In genomic region chr11:65419460-65419772, GRCh38 we compare ENCODE assay signal across 8 cellular contexts. TPM values are rescaled to one million over a fixed set of nuclear protein-coding genes. Genes with fewer than 3 reads are reported as not detected.
DNase-seq lines count a peak whose midpoint lies in the region; ATAC-seq and TF ChIP-seq lines count a peak whose summit lies in the region.

No MANE protein-coding gene starts in this region.

- no peak for TF ChIP-seq CTCF in CD8-positive, alpha-beta T cell (IDR thresholded peaks at IDR 0.05)
- no peak for TF ChIP-seq CTCF in osteocyte (IDR thresholded peaks at IDR 0.05)

- peaks cover 57% of the 10 kb centered on the region for H3K4me1 Mint-ChIP-seq in CD8-positive, alpha-beta T cell (ENCODE audit: low read depth)
- H3K4me1 Mint-ChIP-seq in osteocyte (ENCODE audit: unreplicated experiment), result peaks cover 78% of the 10 kb centered on the region

- peaks cover 22% of the 10 kb centered on the region for H3K36me3 Mint-ChIP-seq in CD8-positive, alpha-beta T cell
- peaks cover 8% of the 10 kb centered on the region for H3K36me3 Mint-ChIP-seq in osteocyte (ENCODE audit: unreplicated experiment)

- POLR2A ChIA-PET in CD8-positive, alpha-beta T cell (lab: Charles Lee), result interaction anchor here (0.9 to 19.2 kb wide), 9 partner anchors 8 to 440 kb away, joined by 3 to 1786 read pairs (median 7); partner anchors contain the start of genes FRMD8 and MALAT1

- no peak for DNase-seq in CD8-positive, alpha-beta T cell
- DNase-seq in SJCRH30 (no peak), osteocyte (ENCODE audit: extremely low spot score, unreplicated experiment) (peak; percentile 84), NCI-H1092 (lab: John Stamatoyannopoulos, UW) (no peak), NCI-H524 (lab: John Stamatoyannopoulos, UW) (no peak)

- WGBS in esophagus, 2 donors, result 22 to 24% methylated on average over 7 of the region's 7 CpGs

- no peaks in the 10 kb centered on the region for H3K27me3 ChIP-seq in CD8-positive, alpha-beta T cell (ENCODE audit: insufficient read depth, low read length)
- H3K27me3 ChIP-seq in SJCRH30, result no peaks in the 10 kb centered on the region
- no peaks in the 10 kb centered on the region for H3K27me3 ChIP-seq in esophagus (ENCODE audit: control insufficient read depth in 1 of 2, insufficient read depth in 2 of 2, low read length in 2 of 2)

- no peaks in the 10 kb centered on the region for H3K9me3 ChIP-seq in CD8-positive, alpha-beta T cell (ENCODE audit: low read length)
- H3K9me3 ChIP-seq in SJCRH30 (replicated peaks) (no peaks in the 10 kb centered on the region), esophagus (ENCODE audit: control insufficient read depth in 2 of 2, insufficient read depth in 1 of 2, low read depth in 1 of 2, low read length in 1 of 2) (no peaks in the 10 kb centered on the region)

- peaks cover 58% of the 10 kb centered on the region for H3K4me1 ChIP-seq in CD8-positive, alpha-beta T cell (ENCODE audit: insufficient read depth, low read length)
- H3K4me1 ChIP-seq in SJCRH30 (peaks cover 49% of the 10 kb centered on the region), esophagus (ENCODE audit: control insufficient read depth in 2 of 2, insufficient read depth in 2 of 2, low read length in 1 of 2) (peaks cover 8 to 26% of the 10 kb centered on the region in 2 donors)

- peak overlapping the region; percentile 98 for H3K27ac Mint-ChIP-seq in CD8-positive, alpha-beta T cell
- peak overlapping the region; percentile 99 for H3K27ac Mint-ChIP-seq in osteocyte (ENCODE audit: unreplicated experiment)

- peak overlapping the region; percentile 99 for H3K27ac ChIP-seq in CD8-positive, alpha-beta T cell (ENCODE audit: low read depth, low read length)
- peak overlapping the region; percentile 98 for H3K27ac ChIP-seq in SJCRH30
- H3K27ac ChIP-seq in esophagus (ENCODE audit: low read depth in 2 of 2, low read length in 1 of 2), result peak overlapping the region; percentile 99

- peak overlapping the region; percentile 76 for H3K4me3 ChIP-seq in CD8-positive, alpha-beta T cell (ENCODE audit: low read depth, low read length)
- peak overlapping the region; percentile 44 for H3K4me3 ChIP-seq in SJCRH30
- peak overlapping the region; percentile 42 to 100 for H3K4me3 ChIP-seq in esophagus (ENCODE audit: low read depth in 1 of 2, low read length in 2 of 2)

- H3K4me3 Mint-ChIP-seq in CD8-positive, alpha-beta T cell, result peak overlapping the region; percentile 94
- H3K4me3 Mint-ChIP-seq in osteocyte (ENCODE audit: unreplicated experiment), result peak overlapping the region; percentile 72

- intact Hi-C loops in CD8-positive, alpha-beta T cell (cut with DNase I, micrococcal nuclease), result loop anchor here (5.0 to 10.0 kb wide), 2 partner anchors 55 to 153 kb away; partner anchors contain the start of genes FAM89B (in 1 of the 2) and ZNRD2 (in 1 of the 2)

- H3K27me3 Mint-ChIP-seq in CD8-positive, alpha-beta T cell (ENCODE audit: low read depth), result no peaks in the 10 kb centered on the region
- H3K27me3 Mint-ChIP-seq in osteocyte (ENCODE audit: unreplicated experiment), result no peaks in the 10 kb centered on the region

- no peaks in the 10 kb centered on the region for H3K9me3 Mint-ChIP-seq in CD8-positive, alpha-beta T cell
- H3K9me3 Mint-ChIP-seq in osteocyte (ENCODE audit: unreplicated experiment), result no peaks in the 10 kb centered on the region

- no peak for ATAC-seq in CD8-positive, alpha-beta T cell
- no peak for ATAC-seq in HG02798 (IDR thresholded peaks at IDR 0.05; ENCODE audit: poor library complexity, unreplicated experiment)
- no peak for ATAC-seq in HG03095 (IDR thresholded peaks at IDR 0.05; ENCODE audit: unreplicated experiment)

- CTCF ChIA-PET in CD8-positive, alpha-beta T cell (lab: Charles Lee), result interaction anchor here (1.0 to 15.0 kb wide), 10 partner anchors 11 to 307 kb away, joined by 3 to 229 read pairs (median 6); partner anchors contain the start of gene MALAT1

- no peaks in the 10 kb centered on the region for H3K36me3 ChIP-seq in CD8-positive, alpha-beta T cell (ENCODE audit: insufficient read depth, low read length)
- H3K36me3 ChIP-seq in SJCRH30 (no peaks in the 10 kb centered on the region), esophagus (ENCODE audit: control insufficient read depth in 2 of 2, insufficient read depth in 2 of 2, low read length in 1 of 2) (no peaks in the 10 kb centered on the region)

RNA-seq across cellular contexts. Expression of gene NEAT1, which starts 3.2 kb away (rescaled TPM):
- total RNA-seq in CD8-positive, alpha-beta T cell, result 100 to 1,000 TPM; 198 to 201 TPM
- total RNA-seq in SJCRH30 (2014; rRNA removed; shearing (Covaris generic)), result 6.2 and 12.8 TPM in 2 replicates
- polyA plus RNA-seq in esophagus, result 1,000 to 10,000 TPM in 1 of 2 donors, 100 to 1,000 TPM in 1; 536 to 1,203 TPM
- 300 and 534 TPM in 2 replicates for total RNA-seq in osteocyte

RNA-seq across cellular contexts. Expression of gene FRMD8, which starts 33.0 kb away (rescaled TPM):
- 10 to 100 TPM; 18.4 to 20.8 TPM for total RNA-seq in CD8-positive, alpha-beta T cell
- total RNA-seq in SJCRH30 (2014; rRNA removed; shearing (Covaris generic)), result 21.0 and 22.2 TPM in 2 replicates
- 10 to 100 TPM; 25.2 to 27.8 TPM for polyA plus RNA-seq in esophagus
- 62.8 and 65.8 TPM in 2 replicates for total RNA-seq in osteocyte

RNA-seq across cellular contexts. Expression of gene SLC25A45, which starts 37.0 kb away (rescaled TPM):
- total RNA-seq in CD8-positive, alpha-beta T cell, result 10 to 100 TPM; 27.8 to 29.6 TPM
- total RNA-seq in SJCRH30 (2014; rRNA removed; shearing (Covaris generic)), result 1.1 and 1.3 TPM in 2 replicates
- 1 to 10 TPM; 2.4 to 6.0 TPM for polyA plus RNA-seq in esophagus
- total RNA-seq in osteocyte, result 9.9 and 10.8 TPM in 2 replicates

Comparison
In these comparisons a context has a peak if more than half of its experiments do, and no peak if none do; other contexts are left out.
1. RNA of gene NEAT1, which starts 3.2 kb away (total RNA-seq): 300 to 534 TPM in osteocyte and 198 to 201 TPM in CD8-positive, alpha-beta T cell; 6.2 to 12.8 TPM in SJCRH30; every median in the first group is over 10 times any median in the second.
2. Peak in every context shown above with its lines, with median percentiles within 50 percentile points of each other: H3K27ac ChIP-seq and H3K4me3 ChIP-seq.